ENCODE assay signal across 1 cellular context in the genomic region with DNA sequence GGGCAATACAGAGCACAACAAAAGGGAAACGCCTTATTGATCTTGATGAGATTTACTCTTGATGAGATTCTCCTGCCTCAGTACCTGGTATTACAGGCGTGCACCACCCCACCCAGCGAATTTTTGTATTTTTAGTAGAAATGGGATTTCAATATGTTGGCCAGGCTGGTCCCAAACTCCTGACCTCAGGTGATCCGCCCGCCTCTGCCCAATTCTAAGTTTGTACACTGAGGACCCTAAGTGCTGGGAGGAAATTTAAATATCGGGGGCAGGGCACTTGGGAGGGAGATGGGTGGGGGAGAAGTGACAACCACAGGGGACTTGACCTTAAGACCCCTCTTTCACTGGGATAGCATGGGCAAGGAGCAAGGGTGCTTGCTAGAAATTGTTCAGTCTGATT.
TF ChIP-seq lines count a peak whose summit lies in the region.

No MANE protein-coding gene starts in this region.

TF ChIP-seq in endothelial cell of umbilical vein, 7 proteins besides CTCF, POLR2A, EP300 and RAD21 (continued from another document):
- TF ChIP-seq, protein P1, sequence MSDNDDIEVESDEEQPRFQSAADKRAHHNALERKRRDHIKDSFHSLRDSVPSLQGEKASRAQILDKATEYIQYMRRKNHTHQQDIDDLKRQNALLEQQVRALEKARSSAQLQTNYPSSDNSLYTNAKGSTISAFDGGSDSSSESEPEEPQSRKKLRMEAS (IDR thresholded peaks at IDR 0.05; ENCODE audit: insufficient read depth, insufficient read length): no peak
- TF ChIP-seq POLR2AphosphoS5 (IDR thresholded peaks at IDR 0.05; ENCODE audit: insufficient read depth, low read depth, low read length) (no peak), FOS (IDR thresholded peaks at IDR 0.05; ENCODE audit: borderline replicate concordance, insufficient read depth, low read length) (no peak)
